Comparison of ENCODE assay signal across 13 cellular contexts in genomic region chr9:95083086-95083768, GRCh38.
A peak's percentile ranks its signal among the peaks of the same experiment; 100 is the strongest.
DNase-seq lines count a peak whose midpoint lies in the region; ATAC-seq, FAIRE-seq and TF ChIP-seq lines count a peak whose summit lies in the region.
"Had no signal": no experiment of that assay in that cellular context is flagged by ENCODE, and none has a peak within 500 bp of the region (broad histone marks: within the 10 kb centered on the region; RNA-seq: fewer than 3 reads in every experiment).

No MANE protein-coding gene starts in this region.

- intact Hi-C loops in HepG2 (cut with micrococcal nuclease; ENCODE audit: unreplicated experiment): no loop called here
- intact Hi-C loops in gastrocnemius medialis (cut with DNase I; ENCODE audit: low total_unique reads): no loop called here

- peaks cover 58% of the 10 kb centered on the region for H3K36me3 Mint-ChIP-seq in brain
- no peaks in the 10 kb centered on the region for H3K36me3 Mint-ChIP-seq in activated T-helper 17 cell treated with anti-CD3 and anti-CD28 coated beads, Interleukin-2, amount 50 U/mL, for 72 hours (ENCODE audit: low read depth)

- BruUV-seq in HepG2 (replicated peaks; lab: Mats Ljungman, UMichigan): no TSS peak

- no peak for TF ChIP-seq CTCF in brain (conservative IDR thresholded peaks at IDR 0.05)
- TF ChIP-seq CTCF in HepG2 (CRISPR knock-in tag; IDR thresholded peaks at IDR 0.05): no peak
- no peak for TF ChIP-seq CTCF in gastrocnemius medialis (IDR thresholded peaks at IDR 0.05 in 4 of 5, conservative IDR thresholded peaks at IDR 0.05 in 1 of 5)

- no peak overlapping the region for H3K4me2 ChIP-seq in HepG2 (ENCODE audit: low read depth, low read length)

- H3K4me3 ChIP-seq in HepG2 (replicated peaks in 1 of 3; ENCODE audit: insufficient read depth in 1 of 3, low read depth in 2 of 3, low read length in 3 of 3): no peak overlapping the region
- no peak overlapping the region for H3K4me3 ChIP-seq in gastrocnemius medialis

- H3K9me3 ChIP-seq in HepG2 (ENCODE audit: low read length) (no peaks in the 10 kb centered on the region), gastrocnemius medialis (no peaks in the 10 kb centered on the region)

- H3K27me3 Mint-ChIP-seq in brain: no peaks in the 10 kb centered on the region
- no peaks in the 10 kb centered on the region for H3K27me3 Mint-ChIP-seq in activated T-helper 17 cell treated with anti-CD3 and anti-CD28 coated beads, Interleukin-2, amount 50 U/mL, for 72 hours

- H3K79me2 ChIP-seq in HepG2 (ENCODE audit: insufficient read depth, low read length): peaks cover 12% of the 10 kb centered on the region

- WGBS in HepG2 (ENCODE audit: low lambda C conversion rate): 98% methylated on average over 21 of the region's 39 CpGs

- H3K4me1 Mint-ChIP-seq in brain: peaks cover 58% of the 10 kb centered on the region
- no peaks in the 10 kb centered on the region for H3K4me1 Mint-ChIP-seq in activated T-helper 17 cell treated with anti-CD3 and anti-CD28 coated beads, Interleukin-2, amount 50 U/mL, for 72 hours

- H3K27ac ChIP-seq in HepG2 (ENCODE audit: extremely low read length, insufficient read depth, low read length): no peak overlapping the region
- H3K27ac ChIP-seq in gastrocnemius medialis: peak overlapping the region; percentile 84 to 96 (median 91)

- peak overlapping the region in 3 of 5 experiments; percentile 19 to 46 (median 21) for H3K27ac Mint-ChIP-seq in brain
- no peak overlapping the region for H3K27ac Mint-ChIP-seq in activated T-helper 17 cell treated with anti-CD3 and anti-CD28 coated beads, Interleukin-2, amount 50 U/mL, for 72 hours

- no peaks in the 10 kb centered on the region for H3K4me1 ChIP-seq in HepG2 (ENCODE audit: insufficient read depth, low read length)
- H3K4me1 ChIP-seq in gastrocnemius medialis: peaks cover 72 to 78% of the 10 kb centered on the region in 2 donors

- H3K9me3 Mint-ChIP-seq in brain: no peaks in the 10 kb centered on the region
- no peaks in the 10 kb centered on the region for H3K9me3 Mint-ChIP-seq in activated T-helper 17 cell treated with anti-CD3 and anti-CD28 coated beads, Interleukin-2, amount 50 U/mL, for 72 hours

- H3K9ac ChIP-seq in HepG2 (ENCODE audit: insufficient read depth, low read depth, low read length): no peak overlapping the region

- CTCF ChIA-PET in HepG2 (lab: Yijun Ruan, JAX; ENCODE audit: low intra/inter-chr PET ratio, low total read pairs): no interaction called here

- DNase-seq in GM12891 (ENCODE audit: insufficient read length, low spot score) (no peak), HepG2 (ENCODE audit: low spot score) (no peak), gastrocnemius medialis (peak in 1 of 2 donors; percentile 14), anterior cingulate cortex (lab: John Stamatoyannopoulos, UW) (no peak)
- DNase-seq in effector CD4-positive, alpha-beta T cell: no peak
- DNase-seq in stimulated activated naive CD4-positive, alpha-beta T cell (lab: John Stamatoyannopoulos, UW): no peak
- DNase-seq: activated CD4-positive, alpha-beta T cell treated with anti-CD3 and anti-CD28 coated beads, Interleukin-2, amount 50 U/mL, for 48 hours; NCI-H2171; NK-92 treated with Interleukin-12 subunit alpha and Interleukin-12 subunit beta, amount 100 ng/mL, for 24 hours; stimulated activated CD4-positive, alpha-beta T cell treated with anti-CD3 and anti-CD28 coated beads, Interleukin-2, amount 100 ng/mL, for 48 hours had no signal

- TF ChIP-seq EP300 in HepG2 (IDR thresholded peaks at IDR 0.05; ENCODE audit: low read depth in 2 of 2, low read length in 2 of 2): no peak
- no peak for TF ChIP-seq EP300 in HepG2 (CRISPR knock-in tag; IDR thresholded peaks at IDR 0.05; ENCODE audit: borderline replicate concordance)

- H2AFZ ChIP-seq in HepG2 (ENCODE audit: low read length): no peak overlapping the region

- POLR2A ChIA-PET in HepG2 (lab: Yijun Ruan, JAX): no interaction called here

- TF ChIP-seq POLR2A in GM12891 (IDR thresholded peaks at IDR 0.05; ENCODE audit: low read depth, low read length) (no peak), HepG2 (IDR thresholded peaks at IDR 0.05; ENCODE audit: insufficient read depth in 1 of 2, low read depth in 2 of 2, low read length in 2 of 2) (no peak; a peak in 1 of 4 replicates), gastrocnemius medialis (IDR thresholded peaks at IDR 0.05) (no peak)

- in situ Hi-C loops in HepG2 (cut with HindIII; ENCODE audit: extremely low pct_ligation_motif_present, low pct_unique_long_range_greater_than_20kb) (no loop called here), gastrocnemius medialis (cut with MboI; ENCODE audit: low sequenced_read_pairs in 4 of 4) (no loop called here)

- TF ChIP-seq RAD21 in HepG2 (CRISPR knock-in tag; IDR thresholded peaks at IDR 0.05): no peak

- H3K4me3 Mint-ChIP-seq in brain: no peak overlapping the region
- no peak overlapping the region for H3K4me3 Mint-ChIP-seq in activated T-helper 17 cell treated with anti-CD3 and anti-CD28 coated beads, Interleukin-2, amount 50 U/mL, for 72 hours

- H3K36me3 ChIP-seq in HepG2 (replicated peaks in 1 of 2; ENCODE audit: control insufficient read depth in 1 of 2, insufficient read depth in 2 of 2, low read length in 2 of 2) (peaks cover 47 to 90% of the 10 kb centered on the region in 2 experiments), gastrocnemius medialis (peaks cover 0 to 19% of the 10 kb centered on the region in 2 donors)

- ATAC-seq in HepG2: no peak
- ATAC-seq in gastrocnemius medialis: no peak
- no peak for ATAC-seq in activated T-helper 17 cell treated with anti-CD3 and anti-CD28 coated beads, Interleukin-2, amount 50 U/mL, for 72 hours (replicated peaks)

- peak; percentile 47 for FAIRE-seq in GM12891 (lab: Jason Lieb, UNC)
- FAIRE-seq in HepG2 (lab: Jason Lieb, UNC): no peak
- FAIRE-seq: islet of Langerhans had no signal

- H4K20me1 ChIP-seq in HepG2 (ENCODE audit: insufficient read depth, low read length): peaks cover 32% of the 10 kb centered on the region

- H3K27me3 ChIP-seq in HepG2 (ENCODE audit: control insufficient read depth in 1 of 2, insufficient read depth in 2 of 2, low read length in 2 of 2) (no peaks in the 10 kb centered on the region; a peak in 1 of 5 replicates), gastrocnemius medialis (no peaks in the 10 kb centered on the region)

TF ChIP-seq in GM12891, 5 proteins besides CTCF, POLR2A, EP300 and RAD21:
- TF ChIP-seq TAF1 (IDR thresholded peaks at IDR 0.05; ENCODE audit: low read depth, low read length): no peak
- TF ChIP-seq PAX5 (IDR thresholded peaks at IDR 0.05; ENCODE audit: insufficient read depth, low read length, severe bottlenecking): no peak
- TF ChIP-seq POLR2AphosphoS5 (IDR thresholded peaks at IDR 0.05; ENCODE audit: low read depth, low read length): no peak
- no peak for TF ChIP-seq SPI1 (IDR thresholded peaks at IDR 0.05; ENCODE audit: low read depth, low read length)
- TF ChIP-seq POU2F2 (IDR thresholded peaks at IDR 0.05; ENCODE audit: low read depth, low read length): no peak

TF ChIP-seq in HepG2, 621 proteins besides CTCF, POLR2A, EP300 and RAD21 (continues in another document):
- TF ChIP-seq GTF2F1 (IDR thresholded peaks at IDR 0.05; ENCODE audit: low read length) (no peak), HNRNPL (IDR thresholded peaks at IDR 0.05; ENCODE audit: low read depth, low read length) (peak; percentile 84), AGO2 (optimal IDR thresholded peaks at IDR 0.05; ENCODE audit: low read depth, low read length) (peak; percentile 85), ELF3 (CRISPR knock-in tag; IDR thresholded peaks at IDR 0.05) (no peak), ATF2 (CRISPR knock-in tag; IDR thresholded peaks at IDR 0.05) (no peak), HNRNPLL (IDR thresholded peaks at IDR 0.05; ENCODE audit: low read depth, low read length, poor library complexity, severe bottlenecking) (peak; percentile 88), ZNF772 (CRISPR knock-in tag; IDR thresholded peaks at IDR 0.05) (no peak), ZNF275 (CRISPR knock-in tag; IDR thresholded peaks at IDR 0.05; ENCODE audit: borderline replicate concordance) (no peak), MNT (IDR thresholded peaks at IDR 0.05) (peak; percentile 29; the same call in 1 of the 2 replicates), TOE1 (CRISPR knock-in tag; IDR thresholded peaks at IDR 0.05) (no peak), ZMAT5 (CRISPR knock-in tag; IDR thresholded peaks at IDR 0.05; ENCODE audit: borderline replicate concordance, low read depth) (no peak)
